4 cellular contexts compared by ENCODE assay signal in genomic region chr1:118555638-118556037, GRCh38.
"Had no signal": no experiment of that assay in that cellular context is flagged by ENCODE, and none has a peak within 500 bp of the region (broad histone marks: within the 10 kb centered on the region; RNA-seq: fewer than 3 reads in every experiment).

No MANE protein-coding gene starts in this region.

- H3K4me1 Mint-ChIP-seq: H9 had no signal

- DNase-seq: H9, HCEC 1CT, IMR-90 had no signal

- ATAC-seq: GM23338 had no signal

- H3K27ac Mint-ChIP-seq: GM23338, H9 had no signal

- H2AFZ ChIP-seq: GM23338 had no signal

- H3K4me3 ChIP-seq: GM23338 had no signal

- H3K4me3 Mint-ChIP-seq: GM23338, H9 had no signal

- H3K4me2 ChIP-seq: GM23338 had no signal
